Comparison of ENCODE assay signal across 2 cellular contexts in the genomic region with DNA sequence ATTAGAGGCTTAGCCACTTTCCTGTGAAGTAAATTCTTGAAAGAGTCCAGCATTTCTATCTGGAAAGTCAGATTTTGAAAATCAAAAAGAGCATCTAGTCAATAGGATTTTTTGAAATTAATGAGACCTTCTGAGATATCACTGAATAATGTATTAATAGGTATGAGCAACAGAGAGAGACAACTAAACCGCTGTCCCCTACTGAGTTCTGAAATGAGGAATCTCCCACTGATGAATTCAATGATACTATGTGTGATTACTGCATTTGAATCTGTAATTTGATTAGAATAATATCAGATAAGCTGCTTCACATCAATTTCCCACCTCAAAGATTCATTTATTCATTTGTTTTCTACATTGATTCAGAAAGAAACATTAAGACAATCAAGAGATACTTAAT.
TF ChIP-seq lines count a peak whose summit lies in the region.

No MANE protein-coding gene starts in this region.

TF ChIP-seq in liver, 16 proteins besides CTCF, POLR2A, EP300 and RAD21 (continued from another document):
- peak; percentile 18 for TF ChIP-seq REST (IDR thresholded peaks at IDR 0.05)

TF ChIP-seq in Ishikawa, 13 proteins besides CTCF, POLR2A, EP300 and RAD21 (continued from another document):
- TF ChIP-seq REST (IDR thresholded peaks at IDR 0.05; ENCODE audit: low read depth) (peak; percentile 47; the same call in 1 of the 2 replicates), CREB1 (IDR thresholded peaks at IDR 0.05; ENCODE audit: low read depth) (no peak), TEAD4 (IDR thresholded peaks at IDR 0.05) (no peak)
